ENCODE assay signal across 28 cellular contexts in the genomic region with DNA sequence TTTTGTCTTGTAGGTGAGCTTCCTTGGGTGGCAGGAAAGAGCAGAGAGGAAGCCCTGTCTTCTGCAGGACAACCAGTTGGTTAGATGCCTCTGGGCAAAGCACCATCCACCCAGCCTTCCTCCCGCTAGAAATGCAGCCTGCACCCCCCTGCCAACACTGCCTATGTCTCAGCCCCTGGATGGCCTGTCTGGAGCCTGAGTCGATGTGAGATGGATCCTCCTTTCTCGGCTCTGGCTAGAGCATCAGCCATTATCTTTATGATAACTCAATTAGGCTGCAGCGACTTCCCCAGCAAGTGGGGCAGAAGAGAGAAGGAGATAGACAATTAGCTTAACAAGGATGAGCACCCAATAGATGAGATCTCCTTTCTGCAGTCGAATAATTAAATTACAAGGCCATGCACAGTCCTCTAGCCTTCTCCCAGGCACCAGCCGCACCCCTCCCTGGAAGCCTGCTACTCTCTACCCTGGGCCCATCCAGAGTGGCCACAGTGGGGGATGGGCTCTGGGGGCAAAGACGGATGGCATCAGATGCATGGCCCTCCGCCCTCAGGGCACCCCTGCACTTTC.
"Had no signal": no experiment of that assay in that cellular context is flagged by ENCODE, and none has a peak within 500 bp of the region (broad histone marks: within the 10 kb centered on the region; RNA-seq: fewer than 3 reads in every experiment).

No MANE protein-coding gene starts in this region.

- H3K9me3 Mint-ChIP-seq: activated CD4-positive, alpha-beta memory T cell treated with anti-CD3 and anti-CD28 coated beads for 36 hours; activated CD4-positive, alpha-beta T cell treated with anti-CD3 and anti-CD28 coated beads, Interleukin-2, amount 10 ng/mL, durations not matched to agents 24 days and 14 days; activated naive CD4-positive, alpha-beta T cell treated with anti-CD3 and anti-CD28 coated beads, Interleukin-2, amount 10 ng/mL, durations not matched to agents 7 days and 5 days; activated naive CD4-positive, alpha-beta T cell treated with anti-CD3 and anti-CD28 coated beads, Interleukin-2, amount 50 U/mL, for 72 hours; activated naive CD8-positive, alpha-beta T cell treated with anti-CD3 and anti-CD28 coated beads, Interleukin-2, amount 10 ng/mL, durations not matched to agents 7 days and 5 days; activated T-cell treated with anti-CD3 and anti-CD28 coated beads, Interleukin-2, amount 50 U/mL, for 24 hours; activated T-cell treated with anti-CD3 and anti-CD28 coated beads, Interleukin-2, amount 50 U/mL, for 72 hours had no signal

- DNase-seq: activated CD4-positive, alpha-beta memory T cell treated with anti-CD3 and anti-CD28 coated beads for 36 hours; activated CD4-positive, alpha-beta T cell treated with anti-CD3 and anti-CD28 coated beads for 36 hours; activated CD4-positive, alpha-beta T cell treated with anti-CD3 and anti-CD28 coated beads, Interleukin-2, amount 10 ng/mL, durations not matched to agents 24 days and 14 days; activated CD4-positive, CD25-positive, alpha-beta regulatory T cell; activated CD4-positive, CD25-positive, alpha-beta regulatory T cell treated with anti-CD3 and anti-CD28 coated beads, Interleukin-2, amount 50 U/mL, for 72 hours; activated CD8-positive, alpha-beta memory T cell treated with anti-CD3 and anti-CD28 coated beads, Interleukin-2, amount 50 U/mL, for 48 hours; activated gamma-delta T cell; activated naive CD4-positive, alpha-beta T cell; activated naive CD4-positive, alpha-beta T cell treated with anti-CD3 and anti-CD28 coated beads, Interleukin-2, amount 10 ng/mL, durations not matched to agents 7 days and 5 days; activated naive CD8-positive, alpha-beta T cell treated with anti-CD3 and anti-CD28 coated beads, Interleukin-2, amount 10 ng/mL, durations not matched to agents 7 days and 5 days; activated T-cell treated with anti-CD3 and anti-CD28 coated beads for 4 hours; activated T-cell treated with anti-CD3 and anti-CD28 coated beads, Interleukin-2, amount 50 U/mL, for 24 hours; activated T-cell treated with anti-CD3 and anti-CD28 coated beads, Interleukin-2, amount 50 U/mL, for 72 hours; central memory CD4-positive, alpha-beta T cell; cerebellar nuclear complex; colonic mucosa; effector CD8-positive, alpha-beta T cell; esophagus squamous epithelium; foreskin melanocyte; heart right ventricle; T-helper 2 cell had no signal

- H3K4me1 Mint-ChIP-seq: activated CD4-positive, alpha-beta T cell treated with anti-CD3 and anti-CD28 coated beads for 36 hours; activated naive CD4-positive, alpha-beta T cell treated with anti-CD3 and anti-CD28 coated beads, Interleukin-2, amount 10 ng/mL, durations not matched to agents 7 days and 5 days; activated naive CD8-positive, alpha-beta T cell treated with anti-CD3 and anti-CD28 coated beads, Interleukin-2, amount 10 ng/mL, durations not matched to agents 7 days and 5 days had no signal

- H3K4me3 ChIP-seq: ascending aorta, breast epithelium, cardiac muscle cell, colonic mucosa, esophagus squamous epithelium, gastroesophageal sphincter, heart right ventricle had no signal

- H3K27me3 Mint-ChIP-seq: activated CD4-positive, alpha-beta T cell treated with anti-CD3 and anti-CD28 coated beads for 36 hours; activated CD4-positive, alpha-beta T cell treated with anti-CD3 and anti-CD28 coated beads, Interleukin-2, amount 10 ng/mL, durations not matched to agents 24 days and 14 days; activated naive CD8-positive, alpha-beta T cell treated with anti-CD3 and anti-CD28 coated beads, Interleukin-2, amount 10 ng/mL, durations not matched to agents 7 days and 5 days had no signal

- H3K27me3 ChIP-seq: ascending aorta, breast epithelium, colonic mucosa had no signal

- H3K27ac ChIP-seq: ascending aorta, breast epithelium, cardiac muscle cell, colonic mucosa, epithelial cell of prostate, esophagus squamous epithelium, gastroesophageal sphincter, heart right ventricle had no signal

- H3K4me3 Mint-ChIP-seq: activated CD4-positive, alpha-beta memory T cell treated with anti-CD3 and anti-CD28 coated beads for 36 hours; activated CD4-positive, alpha-beta T cell treated with anti-CD3 and anti-CD28 coated beads for 36 hours; activated CD4-positive, alpha-beta T cell treated with anti-CD3 and anti-CD28 coated beads, Interleukin-2, amount 10 ng/mL, durations not matched to agents 24 days and 14 days; activated naive CD4-positive, alpha-beta T cell treated with anti-CD3 and anti-CD28 coated beads, Interleukin-2, amount 10 ng/mL, durations not matched to agents 7 days and 5 days; activated naive CD8-positive, alpha-beta T cell treated with anti-CD3 and anti-CD28 coated beads, Interleukin-2, amount 10 ng/mL, durations not matched to agents 7 days and 5 days; activated T-cell treated with anti-CD3 and anti-CD28 coated beads, Interleukin-2, amount 50 U/mL, for 24 hours; activated T-cell treated with anti-CD3 and anti-CD28 coated beads, Interleukin-2, amount 50 U/mL, for 72 hours; brain had no signal

- H3K36me3 Mint-ChIP-seq: activated CD4-positive, alpha-beta memory T cell treated with anti-CD3 and anti-CD28 coated beads for 36 hours; activated naive CD4-positive, alpha-beta T cell treated with anti-CD3 and anti-CD28 coated beads, Interleukin-2, amount 10 ng/mL, durations not matched to agents 7 days and 5 days; activated naive CD4-positive, alpha-beta T cell treated with anti-CD3 and anti-CD28 coated beads, Interleukin-2, amount 50 U/mL, for 72 hours; activated naive CD8-positive, alpha-beta T cell treated with anti-CD3 and anti-CD28 coated beads, Interleukin-2, amount 10 ng/mL, durations not matched to agents 7 days and 5 days had no signal

- H3K27ac Mint-ChIP-seq: activated CD4-positive, alpha-beta memory T cell treated with anti-CD3 and anti-CD28 coated beads for 36 hours; activated CD4-positive, alpha-beta T cell treated with anti-CD3 and anti-CD28 coated beads for 36 hours; activated CD4-positive, alpha-beta T cell treated with anti-CD3 and anti-CD28 coated beads, Interleukin-2, amount 10 ng/mL, durations not matched to agents 24 days and 14 days; activated naive CD4-positive, alpha-beta T cell treated with anti-CD3 and anti-CD28 coated beads, Interleukin-2, amount 10 ng/mL, durations not matched to agents 7 days and 5 days; activated naive CD8-positive, alpha-beta T cell treated with anti-CD3 and anti-CD28 coated beads, Interleukin-2, amount 10 ng/mL, durations not matched to agents 7 days and 5 days; activated T-cell treated with anti-CD3 and anti-CD28 coated beads, Interleukin-2, amount 50 U/mL, for 24 hours; activated T-cell treated with anti-CD3 and anti-CD28 coated beads, Interleukin-2, amount 50 U/mL, for 72 hours had no signal

- H3K36me3 ChIP-seq: ascending aorta, breast epithelium, cardiac muscle cell, colonic mucosa, esophagus squamous epithelium had no signal

- ATAC-seq: activated CD4-positive, alpha-beta T cell treated with anti-CD3 and anti-CD28 coated beads for 36 hours; activated naive CD4-positive, alpha-beta T cell treated with anti-CD3 and anti-CD28 coated beads, Interleukin-2, amount 50 U/mL, for 72 hours; activated T-cell treated with anti-CD3 and anti-CD28 coated beads, Interleukin-2, amount 50 U/mL, for 72 hours; gastroesophageal sphincter; heart right ventricle had no signal

- H3K4me1 ChIP-seq: ascending aorta, breast epithelium, colonic mucosa, gastroesophageal sphincter had no signal

- H3K9me3 ChIP-seq: ascending aorta, breast epithelium, colonic mucosa, esophagus squamous epithelium, gastroesophageal sphincter, heart right ventricle had no signal
